Comparison of ENCODE assay signal across 1 cellular context in the genomic region with DNA sequence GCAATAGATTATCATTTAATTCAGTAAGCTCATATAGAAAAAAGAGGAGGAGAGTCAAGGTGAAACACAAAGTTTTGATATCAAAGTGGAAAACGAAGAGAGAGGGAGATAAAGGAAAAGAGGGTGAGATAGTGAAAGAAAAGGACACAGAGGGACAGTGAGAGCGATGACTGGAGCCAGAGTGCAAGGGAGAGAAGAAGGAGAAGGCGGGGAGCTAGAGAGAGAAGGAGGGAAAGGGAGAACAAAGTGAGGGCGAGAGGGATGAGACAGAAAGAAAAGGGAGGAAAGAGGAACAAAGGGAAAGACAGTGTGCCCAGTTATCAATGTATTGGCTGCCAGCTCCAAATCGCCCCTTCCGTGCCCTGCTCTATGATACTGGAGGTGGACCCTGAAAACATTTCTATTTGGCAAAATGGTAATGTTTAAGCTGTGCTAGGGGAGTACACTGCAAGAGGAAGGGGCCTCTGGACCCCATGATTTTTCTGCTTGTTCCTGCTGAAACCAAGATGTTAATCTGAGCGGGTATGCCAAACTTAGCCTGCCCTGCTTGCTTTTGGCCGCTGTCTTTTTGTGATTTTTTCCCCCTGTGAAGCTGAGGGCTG.
TF ChIP-seq lines count a peak whose summit lies in the region.

No MANE protein-coding gene starts in this region.

TF ChIP-seq in K562, 482 proteins besides CTCF, POLR2A, EP300 and RAD21 (continued from another document and continues in another):
- TF ChIP-seq GTF3C2 (IDR thresholded peaks at IDR 0.05; ENCODE audit: borderline replicate concordance, extremely low read depth, insufficient read length) = no peak
- no peak for TF ChIP-seq TAF7 (tag; IDR thresholded peaks at IDR 0.05)
- TF ChIP-seq IRF2 (CRISPR knock-in tag; IDR thresholded peaks at IDR 0.05) = no peak
- TF ChIP-seq, protein P1, sequence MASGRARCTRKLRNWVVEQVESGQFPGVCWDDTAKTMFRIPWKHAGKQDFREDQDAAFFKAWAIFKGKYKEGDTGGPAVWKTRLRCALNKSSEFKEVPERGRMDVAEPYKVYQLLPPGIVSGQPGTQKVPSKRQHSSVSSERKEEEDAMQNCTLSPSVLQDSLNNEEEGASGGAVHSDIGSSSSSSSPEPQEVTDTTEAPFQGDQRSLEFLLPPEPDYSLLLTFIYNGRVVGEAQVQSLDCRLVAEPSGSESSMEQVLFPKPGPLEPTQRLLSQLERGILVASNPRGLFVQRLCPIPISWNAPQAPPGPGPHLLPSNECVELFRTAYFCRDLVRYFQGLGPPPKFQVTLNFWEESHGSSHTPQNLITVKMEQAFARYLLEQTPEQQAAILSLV (tag; IDR thresholded peaks at IDR 0.05) = no peak
- peak; percentile 58 for TF ChIP-seq E2F8 (IDR thresholded peaks at IDR 0.05; ENCODE audit: low read depth, partially characterized antibody)
- TF ChIP-seq, protein P2, sequence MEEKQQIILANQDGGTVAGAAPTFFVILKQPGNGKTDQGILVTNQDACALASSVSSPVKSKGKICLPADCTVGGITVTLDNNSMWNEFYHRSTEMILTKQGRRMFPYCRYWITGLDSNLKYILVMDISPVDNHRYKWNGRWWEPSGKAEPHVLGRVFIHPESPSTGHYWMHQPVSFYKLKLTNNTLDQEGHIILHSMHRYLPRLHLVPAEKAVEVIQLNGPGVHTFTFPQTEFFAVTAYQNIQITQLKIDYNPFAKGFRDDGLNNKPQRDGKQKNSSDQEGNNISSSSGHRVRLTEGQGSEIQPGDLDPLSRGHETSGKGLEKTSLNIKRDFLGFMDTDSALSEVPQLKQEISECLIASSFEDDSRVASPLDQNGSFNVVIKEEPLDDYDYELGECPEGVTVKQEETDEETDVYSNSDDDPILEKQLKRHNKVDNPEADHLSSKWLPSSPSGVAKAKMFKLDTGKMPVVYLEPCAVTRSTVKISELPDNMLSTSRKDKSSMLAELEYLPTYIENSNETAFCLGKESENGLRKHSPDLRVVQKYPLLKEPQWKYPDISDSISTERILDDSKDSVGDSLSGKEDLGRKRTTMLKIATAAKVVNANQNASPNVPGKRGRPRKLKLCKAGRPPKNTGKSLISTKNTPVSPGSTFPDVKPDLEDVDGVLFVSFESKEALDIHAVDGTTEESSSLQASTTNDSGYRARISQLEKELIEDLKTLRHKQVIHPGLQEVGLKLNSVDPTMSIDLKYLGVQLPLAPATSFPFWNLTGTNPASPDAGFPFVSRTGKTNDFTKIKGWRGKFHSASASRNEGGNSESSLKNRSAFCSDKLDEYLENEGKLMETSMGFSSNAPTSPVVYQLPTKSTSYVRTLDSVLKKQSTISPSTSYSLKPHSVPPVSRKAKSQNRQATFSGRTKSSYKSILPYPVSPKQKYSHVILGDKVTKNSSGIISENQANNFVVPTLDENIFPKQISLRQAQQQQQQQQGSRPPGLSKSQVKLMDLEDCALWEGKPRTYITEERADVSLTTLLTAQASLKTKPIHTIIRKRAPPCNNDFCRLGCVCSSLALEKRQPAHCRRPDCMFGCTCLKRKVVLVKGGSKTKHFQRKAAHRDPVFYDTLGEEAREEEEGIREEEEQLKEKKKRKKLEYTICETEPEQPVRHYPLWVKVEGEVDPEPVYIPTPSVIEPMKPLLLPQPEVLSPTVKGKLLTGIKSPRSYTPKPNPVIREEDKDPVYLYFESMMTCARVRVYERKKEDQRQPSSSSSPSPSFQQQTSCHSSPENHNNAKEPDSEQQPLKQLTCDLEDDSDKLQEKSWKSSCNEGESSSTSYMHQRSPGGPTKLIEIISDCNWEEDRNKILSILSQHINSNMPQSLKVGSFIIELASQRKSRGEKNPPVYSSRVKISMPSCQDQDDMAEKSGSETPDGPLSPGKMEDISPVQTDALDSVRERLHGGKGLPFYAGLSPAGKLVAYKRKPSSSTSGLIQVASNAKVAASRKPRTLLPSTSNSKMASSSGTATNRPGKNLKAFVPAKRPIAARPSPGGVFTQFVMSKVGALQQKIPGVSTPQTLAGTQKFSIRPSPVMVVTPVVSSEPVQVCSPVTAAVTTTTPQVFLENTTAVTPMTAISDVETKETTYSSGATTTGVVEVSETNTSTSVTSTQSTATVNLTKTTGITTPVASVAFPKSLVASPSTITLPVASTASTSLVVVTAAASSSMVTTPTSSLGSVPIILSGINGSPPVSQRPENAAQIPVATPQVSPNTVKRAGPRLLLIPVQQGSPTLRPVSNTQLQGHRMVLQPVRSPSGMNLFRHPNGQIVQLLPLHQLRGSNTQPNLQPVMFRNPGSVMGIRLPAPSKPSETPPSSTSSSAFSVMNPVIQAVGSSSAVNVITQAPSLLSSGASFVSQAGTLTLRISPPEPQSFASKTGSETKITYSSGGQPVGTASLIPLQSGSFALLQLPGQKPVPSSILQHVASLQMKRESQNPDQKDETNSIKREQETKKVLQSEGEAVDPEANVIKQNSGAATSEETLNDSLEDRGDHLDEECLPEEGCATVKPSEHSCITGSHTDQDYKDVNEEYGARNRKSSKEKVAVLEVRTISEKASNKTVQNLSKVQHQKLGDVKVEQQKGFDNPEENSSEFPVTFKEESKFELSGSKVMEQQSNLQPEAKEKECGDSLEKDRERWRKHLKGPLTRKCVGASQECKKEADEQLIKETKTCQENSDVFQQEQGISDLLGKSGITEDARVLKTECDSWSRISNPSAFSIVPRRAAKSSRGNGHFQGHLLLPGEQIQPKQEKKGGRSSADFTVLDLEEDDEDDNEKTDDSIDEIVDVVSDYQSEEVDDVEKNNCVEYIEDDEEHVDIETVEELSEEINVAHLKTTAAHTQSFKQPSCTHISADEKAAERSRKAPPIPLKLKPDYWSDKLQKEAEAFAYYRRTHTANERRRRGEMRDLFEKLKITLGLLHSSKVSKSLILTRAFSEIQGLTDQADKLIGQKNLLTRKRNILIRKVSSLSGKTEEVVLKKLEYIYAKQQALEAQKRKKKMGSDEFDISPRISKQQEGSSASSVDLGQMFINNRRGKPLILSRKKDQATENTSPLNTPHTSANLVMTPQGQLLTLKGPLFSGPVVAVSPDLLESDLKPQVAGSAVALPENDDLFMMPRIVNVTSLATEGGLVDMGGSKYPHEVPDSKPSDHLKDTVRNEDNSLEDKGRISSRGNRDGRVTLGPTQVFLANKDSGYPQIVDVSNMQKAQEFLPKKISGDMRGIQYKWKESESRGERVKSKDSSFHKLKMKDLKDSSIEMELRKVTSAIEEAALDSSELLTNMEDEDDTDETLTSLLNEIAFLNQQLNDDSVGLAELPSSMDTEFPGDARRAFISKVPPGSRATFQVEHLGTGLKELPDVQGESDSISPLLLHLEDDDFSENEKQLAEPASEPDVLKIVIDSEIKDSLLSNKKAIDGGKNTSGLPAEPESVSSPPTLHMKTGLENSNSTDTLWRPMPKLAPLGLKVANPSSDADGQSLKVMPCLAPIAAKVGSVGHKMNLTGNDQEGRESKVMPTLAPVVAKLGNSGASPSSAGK (IDR thresholded peaks at IDR 0.05) = no peak
- peak; percentile 79; the same call in 1 of the 2 replicates for TF ChIP-seq SMARCA5 (IDR thresholded peaks at IDR 0.05)
- TF ChIP-seq FOXM1 (IDR thresholded peaks at IDR 0.05; ENCODE audit: low read depth) = no peak
- TF ChIP-seq FOXM1 (CRISPR knock-in tag; IDR thresholded peaks at IDR 0.05; ENCODE audit: low read depth) = no peak
- TF ChIP-seq PHTF2 (CRISPR knock-in tag; IDR thresholded peaks at IDR 0.05) = 0 out of 2 replicates have a peak, but pooled peaks have one; percentile 44
- no peak for TF ChIP-seq NONO (IDR thresholded peaks at IDR 0.05; ENCODE audit: low read depth in 2 of 2, low read length in 1 of 2)
- no peak for TF ChIP-seq MXI1 (IDR thresholded peaks at IDR 0.05; ENCODE audit: low read depth, low read length)
- TF ChIP-seq, protein P3, sequence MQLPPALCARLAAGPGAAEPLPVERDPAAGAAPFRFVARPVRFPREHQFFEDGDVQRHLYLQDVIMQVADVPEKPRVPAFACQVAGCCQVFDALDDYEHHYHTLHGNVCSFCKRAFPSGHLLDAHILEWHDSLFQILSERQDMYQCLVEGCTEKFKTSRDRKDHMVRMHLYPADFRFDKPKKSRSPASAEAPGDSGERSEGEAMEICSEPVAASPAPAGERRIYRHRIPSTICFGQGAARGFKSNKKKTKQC (CRISPR knock-in tag; IDR thresholded peaks at IDR 0.05) = no peak
- TF ChIP-seq ZNF239 (CRISPR knock-in tag; IDR thresholded peaks at IDR 0.05) = no peak
- peak; percentile 58 for TF ChIP-seq MTA2 (IDR thresholded peaks at IDR 0.05; ENCODE audit: low read depth)
- TF ChIP-seq IFI16 (CRISPR knock-in tag; IDR thresholded peaks at IDR 0.05) = no peak
- TF ChIP-seq KAT8 (IDR thresholded peaks at IDR 0.05; ENCODE audit: low read depth) = no peak
- TF ChIP-seq TEAD2 (tag; IDR thresholded peaks at IDR 0.05) = 0 out of 2 replicates have a peak, but pooled peaks have one; percentile 6
- TF ChIP-seq, protein P4, sequence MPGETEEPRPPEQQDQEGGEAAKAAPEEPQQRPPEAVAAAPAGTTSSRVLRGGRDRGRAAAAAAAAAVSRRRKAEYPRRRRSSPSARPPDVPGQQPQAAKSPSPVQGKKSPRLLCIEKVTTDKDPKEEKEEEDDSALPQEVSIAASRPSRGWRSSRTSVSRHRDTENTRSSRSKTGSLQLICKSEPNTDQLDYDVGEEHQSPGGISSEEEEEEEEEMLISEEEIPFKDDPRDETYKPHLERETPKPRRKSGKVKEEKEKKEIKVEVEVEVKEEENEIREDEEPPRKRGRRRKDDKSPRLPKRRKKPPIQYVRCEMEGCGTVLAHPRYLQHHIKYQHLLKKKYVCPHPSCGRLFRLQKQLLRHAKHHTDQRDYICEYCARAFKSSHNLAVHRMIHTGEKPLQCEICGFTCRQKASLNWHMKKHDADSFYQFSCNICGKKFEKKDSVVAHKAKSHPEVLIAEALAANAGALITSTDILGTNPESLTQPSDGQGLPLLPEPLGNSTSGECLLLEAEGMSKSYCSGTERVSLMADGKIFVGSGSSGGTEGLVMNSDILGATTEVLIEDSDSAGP (CRISPR knock-in tag; IDR thresholded peaks at IDR 0.05) = no peak
- TF ChIP-seq SIN3A (IDR thresholded peaks at IDR 0.05; ENCODE audit: borderline replicate concordance in 2 of 2, control insufficient read depth in 1 of 2, low read depth in 2 of 2, low read length in 2 of 2) = no peak
- no peak for TF ChIP-seq EZH2 (IDR thresholded peaks at IDR 0.05; ENCODE audit: borderline replicate concordance, low read depth, low read length)
- TF ChIP-seq LARP7 (IDR thresholded peaks at IDR 0.05) = peak; percentile 96; the same call in 1 of the 2 replicates
- no peak for TF ChIP-seq CBX2 (IDR thresholded peaks at IDR 0.05; ENCODE audit: insufficient read depth, low read length, poor library complexity, severe bottlenecking)
- no peak for TF ChIP-seq CAMTA2 (CRISPR knock-in tag; conservative IDR thresholded peaks at IDR 0.05)
- TF ChIP-seq COPS2 (conservative IDR thresholded peaks at IDR 0.05) = no peak
- TF ChIP-seq USF1 (CRISPR knock-in tag; IDR thresholded peaks at IDR 0.05) = no peak
- peak; percentile 19 for TF ChIP-seq BCOR (IDR thresholded peaks at IDR 0.05)
- TF ChIP-seq NR2F6 (CRISPR knock-in tag; IDR thresholded peaks at IDR 0.05) = no peak
- TF ChIP-seq, protein P5, sequence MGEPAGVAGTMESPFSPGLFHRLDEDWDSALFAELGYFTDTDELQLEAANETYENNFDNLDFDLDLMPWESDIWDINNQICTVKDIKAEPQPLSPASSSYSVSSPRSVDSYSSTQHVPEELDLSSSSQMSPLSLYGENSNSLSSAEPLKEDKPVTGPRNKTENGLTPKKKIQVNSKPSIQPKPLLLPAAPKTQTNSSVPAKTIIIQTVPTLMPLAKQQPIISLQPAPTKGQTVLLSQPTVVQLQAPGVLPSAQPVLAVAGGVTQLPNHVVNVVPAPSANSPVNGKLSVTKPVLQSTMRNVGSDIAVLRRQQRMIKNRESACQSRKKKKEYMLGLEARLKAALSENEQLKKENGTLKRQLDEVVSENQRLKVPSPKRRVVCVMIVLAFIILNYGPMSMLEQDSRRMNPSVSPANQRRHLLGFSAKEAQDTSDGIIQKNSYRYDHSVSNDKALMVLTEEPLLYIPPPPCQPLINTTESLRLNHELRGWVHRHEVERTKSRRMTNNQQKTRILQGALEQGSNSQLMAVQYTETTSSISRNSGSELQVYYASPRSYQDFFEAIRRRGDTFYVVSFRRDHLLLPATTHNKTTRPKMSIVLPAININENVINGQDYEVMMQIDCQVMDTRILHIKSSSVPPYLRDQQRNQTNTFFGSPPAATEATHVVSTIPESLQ (CRISPR knock-in tag; IDR thresholded peaks at IDR 0.05) = no peak
